23 cellular contexts compared by ENCODE assay signal in genomic region chr4:123248260-123248659, GRCh38.
DNase-seq lines count a peak whose midpoint lies in the region; ATAC-seq and TF ChIP-seq lines count a peak whose summit lies in the region.
"Had no signal": no experiment of that assay in that cellular context is flagged by ENCODE, and none has a peak within 500 bp of the region (broad histone marks: within the 10 kb centered on the region; RNA-seq: fewer than 3 reads in every experiment).

No MANE protein-coding gene starts in this region.

- H3K4me1 ChIP-seq in heart right ventricle (peaks cover 2 to 75% (median 59%) of the 10 kb centered on the region in 9 donors), adipocyte (ENCODE audit: control insufficient read depth, insufficient read depth, low read length) (peaks cover 60% of the 10 kb centered on the region), tibial nerve (peaks cover 0 to 71% (median 7%) of the 10 kb centered on the region in 4 donors)
- H3K4me1 ChIP-seq: prostate gland had no signal

- DNase-seq in Right ventricle myocardium superior: no peak
- DNase-seq in heart right ventricle: no peak
- DNase-seq in adipocyte (ENCODE audit: low read depth): peak; percentile 68
- DNase-seq in foreskin fibroblast: peak; percentile 40 to 58
- no peak for DNase-seq in tibial nerve (ENCODE audit: low spot score in 2 of 2)
- no peak for DNase-seq in activated T-cell treated with anti-CD3 and anti-CD28 coated beads for 4 hours
- DNase-seq in GM10248 (ENCODE audit: extremely low spot score): no peak
- DNase-seq: activated B cell treated with CpG ODN at 0.5 μM for 24 hours; activated CD8-positive, alpha-beta T cell treated with anti-CD3 and anti-CD28 coated beads for 36 hours; activated T-cell treated with anti-CD3 and anti-CD28 coated beads, Interleukin-2, amount 50 U/mL, for 72 hours; brain microvascular endothelial cell; CD4-positive, alpha-beta memory T cell; dermis blood vessel endothelial cell; DMS79; H9; kidney; MV-4-11; NCI-H2081 treated with DMSO at 0.1 percent for 48 hours; NCI-H526 treated with DMSO at 0.1 percent for 48 hours; thyroid gland had no signal

- intact Hi-C loops in Right ventricle myocardium superior (cut with DNase I): no loop called here
- intact Hi-C loops in heart right ventricle (cut with DNase I): loop anchor here in 5 of 10 donors (2.0 to 10.0 kb wide), 5 partner anchors 94 to 149 kb away; partner anchors contain the start of gene SPRY1 (in 4 of the 5)

- TF ChIP-seq EP300 in tibial nerve (IDR thresholded peaks at IDR 0.05): peak; percentile 50 to 65

- no peak for TF ChIP-seq CTCF in heart right ventricle (IDR thresholded peaks at IDR 0.05)
- no peak for TF ChIP-seq CTCF in foreskin fibroblast (IDR thresholded peaks at IDR 0.05; ENCODE audit: low read depth, low read length)
- no peak for TF ChIP-seq CTCF in tibial nerve (IDR thresholded peaks at IDR 0.05)
- TF ChIP-seq CTCF in GM10248 (IDR thresholded peaks at IDR 0.05; ENCODE audit: control extremely low read depth, extremely low read depth, low read depth, missing control alignments): no peak

- POLR2A ChIA-PET in GM10248 (lab: Yijun Ruan, JAX): no interaction called here

- ATAC-seq in Right ventricle myocardium superior (ENCODE audit: poor library complexity) (peak; percentile 21), heart right ventricle (no peak), GM19023 (IDR thresholded peaks at IDR 0.05; ENCODE audit: unreplicated experiment) (no peak)
- ATAC-seq: activated CD8-positive, alpha-beta T cell treated with anti-CD3 and anti-CD28 coated beads for 36 hours; activated T-cell treated with anti-CD3 and anti-CD28 coated beads, Interleukin-2, amount 50 U/mL, for 72 hours had no signal

- H3K9me3 ChIP-seq in heart right ventricle: peaks cover 0 to 1% (median 0%) of the 10 kb centered on the region in 11 donors
- no peaks in the 10 kb centered on the region for H3K9me3 ChIP-seq in adipocyte (ENCODE audit: control insufficient read depth, low read length)
- H3K9me3 ChIP-seq in tibial nerve: no peaks in the 10 kb centered on the region
- H3K9me3 ChIP-seq: prostate gland, thyroid gland had no signal

- TF ChIP-seq POLR2A in tibial nerve (IDR thresholded peaks at IDR 0.05): no peak

- no peaks in the 10 kb centered on the region for H3K27me3 ChIP-seq in heart right ventricle
- H3K27me3 ChIP-seq in adipocyte (replicated peaks; ENCODE audit: control insufficient read depth, insufficient read depth, low read length): no peaks in the 10 kb centered on the region
- H3K27me3 ChIP-seq in tibial nerve: no peaks in the 10 kb centered on the region
- H3K27me3 ChIP-seq: brain microvascular endothelial cell, hepatocyte, thyroid gland had no signal

- CTCF ChIA-PET in GM10248 (lab: Yijun Ruan, JAX): interaction anchor here (1.0 to 1.8 kb wide), 5 partner anchors 11 to 26 kb away, joined by 3 to 6 read pairs (median 3); no protein-coding TSS in a partner anchor

- H3K9ac ChIP-seq in adipocyte (ENCODE audit: low read length): peak overlapping the region; percentile 75

- H3K36me3 ChIP-seq in heart right ventricle (no peaks in the 10 kb centered on the region), adipocyte (ENCODE audit: control insufficient read depth, insufficient read depth, low read length, severe bottlenecking) (no peaks in the 10 kb centered on the region), tibial nerve (no peaks in the 10 kb centered on the region)
- H3K36me3 ChIP-seq: brain microvascular endothelial cell, prostate gland, thyroid gland had no signal

- H3K4me3 ChIP-seq in heart right ventricle (no peak overlapping the region), adipocyte (ENCODE audit: low read length) (peak overlapping the region; percentile 30), foreskin fibroblast (ENCODE audit: low read depth in 1 of 2, low read length in 2 of 2) (no peak overlapping the region), tibial nerve (no peak overlapping the region)
- H3K4me3 ChIP-seq: hepatocyte, prostate gland, thyroid gland had no signal

- peak overlapping the region in 3 of 10 donors; percentile 20 to 63 (median 43) for H3K27ac ChIP-seq in heart right ventricle
- peak overlapping the region in 2 of 4 donors; percentile 50 to 65 for H3K27ac ChIP-seq in tibial nerve
- H3K27ac ChIP-seq: brain microvascular endothelial cell, hepatocyte, prostate gland, thyroid gland had no signal

- WGBS in heart right ventricle, 2 donors: 73 to 79% methylated on average over 1 of the region's 1 CpG
- WGBS in tibial nerve, 2 donors: 35 to 44% methylated on average over 1 of the region's 1 CpG

Comparison
In these comparisons a context has a peak if more than half of its experiments do, and no peak if none do; other contexts are left out.
1. DNase-seq: peak in adipocyte (single experiment) and foreskin fibroblast (2 of 2); none in Right ventricle myocardium superior (single experiment), heart right ventricle (0 of 2), tibial nerve (0 of 2), activated T-cell treated with anti-CD3 and anti-CD28 coated beads for 4 hours (single experiment) and GM10248 (single experiment).